In genomic region chr17:28147026-28147425, GRCh38 we compare ENCODE assay signal across 23 cellular contexts.
DNase-seq lines count a peak whose midpoint lies in the region; FAIRE-seq and TF ChIP-seq lines count a peak whose summit lies in the region.
"Had no signal": no experiment of that assay in that cellular context is flagged by ENCODE, and none has a peak within 500 bp of the region (broad histone marks: within the 10 kb centered on the region; RNA-seq: fewer than 3 reads in every experiment).

No MANE protein-coding gene starts in this region.

- no peak for TF ChIP-seq CTCF in neural cell (IDR thresholded peaks at IDR 0.05; ENCODE audit: poor library complexity, severe bottlenecking)

- H3K4me3 ChIP-seq in neural cell (ENCODE audit: low read length) = no peak overlapping the region
- H3K4me3 ChIP-seq: coronary artery, esophagus muscularis mucosa, thoracic aorta had no signal

- H3K27ac ChIP-seq in neural cell (ENCODE audit: low read length) = no peak overlapping the region
- H3K27ac ChIP-seq: coronary artery, esophagus muscularis mucosa, RWPE1, thoracic aorta had no signal

- H3K9ac ChIP-seq in neural cell (ENCODE audit: low read length) = no peak overlapping the region

- H3K4me1 Mint-ChIP-seq in activated naive CD4-positive, alpha-beta T cell treated with anti-CD3 and anti-CD28 coated beads for 36 hours (ENCODE audit: low read depth) = no peaks in the 10 kb centered on the region
- H3K4me1 Mint-ChIP-seq in activated T-helper 1 cell treated with anti-CD3 and anti-CD28 coated beads, Interleukin-12 subunit alpha, Interleukin-12 subunit beta, Interleukin-2, Interleukin-4 antibody, amounts not matched to agents 30 ng/mL and 10 ng/mL and 1 ng/mL, durations not matched to agents 14 hours and 24 hours and 36 hours (ENCODE audit: low read depth) = no peaks in the 10 kb centered on the region
- H3K4me1 Mint-ChIP-seq: activated naive CD4-positive, alpha-beta T cell treated with anti-CD3 and anti-CD28 coated beads, Interleukin-2, amount 10 ng/mL, durations not matched to agents 7 days and 5 days had no signal

- CTCF ChIA-PET in activated naive CD4-positive, alpha-beta T cell treated with anti-CD3 and anti-CD28 coated beads for 36 hours (lab: Charles Lee) = no interaction called here

- intact Hi-C loops in activated naive CD4-positive, alpha-beta T cell treated with anti-CD3 and anti-CD28 coated beads for 36 hours (cut with micrococcal nuclease) = no loop called here
- intact Hi-C loops in activated T-helper 1 cell treated with anti-CD3 and anti-CD28 coated beads, Interleukin-12 subunit alpha, Interleukin-12 subunit beta, Interleukin-2, Interleukin-4 antibody, amounts not matched to agents 30 ng/mL and 10 ng/mL and 1 ng/mL, durations not matched to agents 14 hours and 24 hours and 36 hours (cut with micrococcal nuclease) = no loop called here

- no peaks in the 10 kb centered on the region for H4K20me1 ChIP-seq in neural cell (ENCODE audit: insufficient read depth)

- DNase-seq in DMS79 treated with DMSO at 0.1 percent for 48 hours (lab: John Stamatoyannopoulos, UW) (peak; percentile 23), NCI-H2081 (lab: John Stamatoyannopoulos, UW) (peak; percentile 26 to 66), astrocyte of the hippocampus (ENCODE audit: low read depth, low spot score) (peak; percentile 49), frontal cortex (ENCODE audit: low spot score in 2 of 2) (no peak), urothelium cell line (ENCODE audit: low spot score) (no peak)
- DNase-seq in activated naive CD4-positive, alpha-beta T cell treated with anti-CD3 and anti-CD28 coated beads for 36 hours = no peak
- DNase-seq in activated T-helper 1 cell treated with anti-CD3 and anti-CD28 coated beads, Interleukin-12 subunit alpha, Interleukin-12 subunit beta, Interleukin-2, Interleukin-4 antibody, amounts not matched to agents 30 ng/mL and 10 ng/mL and 1 ng/mL, durations not matched to agents 14 hours and 24 hours and 36 hours (ENCODE audit: low spot score) = no peak
- DNase-seq: activated CD4-positive, alpha-beta T cell treated with anti-CD3 and anti-CD28 coated beads, Interleukin-2, amount 50 U/mL, for 4 hours; activated naive CD4-positive, alpha-beta T cell treated with anti-CD3 and anti-CD28 coated beads, Interleukin-2, amount 10 ng/mL, durations not matched to agents 7 days and 5 days; BE2C; GF-D8; hippocampal formation; mesendoderm; NCI-H146; NCI-H2171; NCI-H526; stimulated activated naive B cell treated with anti-CD40 and anti-IgM and Interleukin-4, amounts not matched to agents 10 μg/mL and 1 μg/mL and 100 μg/mL, for 72 hours had no signal

- H3K36me3 Mint-ChIP-seq in activated naive CD4-positive, alpha-beta T cell treated with anti-CD3 and anti-CD28 coated beads for 36 hours (ENCODE audit: low read depth) = peaks cover 3% of the 10 kb centered on the region
- H3K36me3 Mint-ChIP-seq in activated T-helper 1 cell treated with anti-CD3 and anti-CD28 coated beads, Interleukin-12 subunit alpha, Interleukin-12 subunit beta, Interleukin-2, Interleukin-4 antibody, amounts not matched to agents 30 ng/mL and 10 ng/mL and 1 ng/mL, durations not matched to agents 14 hours and 24 hours and 36 hours (ENCODE audit: low read depth) = peaks cover 2% of the 10 kb centered on the region

- FAIRE-seq in frontal cortex (lab: Jason Lieb, UNC) (no peak), urothelium cell line (lab: Jason Lieb, UNC) (no peak)

- no peaks in the 10 kb centered on the region for H3K27me3 ChIP-seq in neural cell (ENCODE audit: insufficient read depth, low read depth, low read length)
- H3K27me3 ChIP-seq: BE2C, esophagus muscularis mucosa had no signal

- no peak for TF ChIP-seq RAD21 in neural cell (conservative IDR thresholded peaks at IDR 0.05)

- H3K36me3 ChIP-seq in neural cell (ENCODE audit: insufficient read depth, low read length) = no peaks in the 10 kb centered on the region
- H3K36me3 ChIP-seq: BE2C, thoracic aorta had no signal

- no peak overlapping the region for H3K4me2 ChIP-seq in neural cell (ENCODE audit: low read length)

- no peaks in the 10 kb centered on the region for H3K27me3 Mint-ChIP-seq in activated naive CD4-positive, alpha-beta T cell treated with anti-CD3 and anti-CD28 coated beads for 36 hours (ENCODE audit: low read depth)
- H3K27me3 Mint-ChIP-seq in activated T-helper 1 cell treated with anti-CD3 and anti-CD28 coated beads, Interleukin-12 subunit alpha, Interleukin-12 subunit beta, Interleukin-2, Interleukin-4 antibody, amounts not matched to agents 30 ng/mL and 10 ng/mL and 1 ng/mL, durations not matched to agents 14 hours and 24 hours and 36 hours (ENCODE audit: insufficient read depth) = no peaks in the 10 kb centered on the region
- H3K27me3 Mint-ChIP-seq: activated naive CD4-positive, alpha-beta T cell treated with anti-CD3 and anti-CD28 coated beads, Interleukin-2, amount 10 ng/mL, durations not matched to agents 7 days and 5 days; progenitor cell of endocrine pancreas; stimulated activated naive B cell treated with anti-CD40 and anti-IgM and Interleukin-4, amounts not matched to agents 10 μg/mL and 1 μg/mL and 100 μg/mL, for 72 hours had no signal

- H3K9me3 ChIP-seq in neural cell (ENCODE audit: low read length) = no peaks in the 10 kb centered on the region
- H3K9me3 ChIP-seq: BE2C, esophagus muscularis mucosa, thoracic aorta had no signal

- H3K79me2 ChIP-seq in neural cell (replicated peaks; ENCODE audit: insufficient read depth, low read length) = no peaks in the 10 kb centered on the region

- no peak overlapping the region for H2AFZ ChIP-seq in neural cell (ENCODE audit: low read depth, low read length)

- H3K4me3 Mint-ChIP-seq in activated naive CD4-positive, alpha-beta T cell treated with anti-CD3 and anti-CD28 coated beads for 36 hours = no peak overlapping the region
- no peak overlapping the region for H3K4me3 Mint-ChIP-seq in activated T-helper 1 cell treated with anti-CD3 and anti-CD28 coated beads, Interleukin-12 subunit alpha, Interleukin-12 subunit beta, Interleukin-2, Interleukin-4 antibody, amounts not matched to agents 30 ng/mL and 10 ng/mL and 1 ng/mL, durations not matched to agents 14 hours and 24 hours and 36 hours
- H3K4me3 Mint-ChIP-seq: activated naive CD4-positive, alpha-beta T cell treated with anti-CD3 and anti-CD28 coated beads, Interleukin-2, amount 10 ng/mL, durations not matched to agents 7 days and 5 days; stimulated activated naive B cell treated with anti-CD40 and anti-IgM and Interleukin-4, amounts not matched to agents 10 μg/mL and 1 μg/mL and 100 μg/mL, for 72 hours had no signal

- no peaks in the 10 kb centered on the region for H3F3A ChIP-seq in neural cell (ENCODE audit: insufficient read depth, low read length, poor library complexity, severe bottlenecking)

- H3K27ac Mint-ChIP-seq in activated naive CD4-positive, alpha-beta T cell treated with anti-CD3 and anti-CD28 coated beads for 36 hours = no peak overlapping the region
- no peak overlapping the region for H3K27ac Mint-ChIP-seq in activated T-helper 1 cell treated with anti-CD3 and anti-CD28 coated beads, Interleukin-12 subunit alpha, Interleukin-12 subunit beta, Interleukin-2, Interleukin-4 antibody, amounts not matched to agents 30 ng/mL and 10 ng/mL and 1 ng/mL, durations not matched to agents 14 hours and 24 hours and 36 hours
- H3K27ac Mint-ChIP-seq: activated naive CD4-positive, alpha-beta T cell treated with anti-CD3 and anti-CD28 coated beads, Interleukin-2, amount 10 ng/mL, durations not matched to agents 7 days and 5 days; progenitor cell of endocrine pancreas; stimulated activated naive B cell treated with anti-CD40 and anti-IgM and Interleukin-4, amounts not matched to agents 10 μg/mL and 1 μg/mL and 100 μg/mL, for 72 hours had no signal

- H3K9me3 Mint-ChIP-seq in activated naive CD4-positive, alpha-beta T cell treated with anti-CD3 and anti-CD28 coated beads for 36 hours = no peaks in the 10 kb centered on the region
- no peaks in the 10 kb centered on the region for H3K9me3 Mint-ChIP-seq in activated T-helper 1 cell treated with anti-CD3 and anti-CD28 coated beads, Interleukin-12 subunit alpha, Interleukin-12 subunit beta, Interleukin-2, Interleukin-4 antibody, amounts not matched to agents 30 ng/mL and 10 ng/mL and 1 ng/mL, durations not matched to agents 14 hours and 24 hours and 36 hours
- H3K9me3 Mint-ChIP-seq: activated naive CD4-positive, alpha-beta T cell treated with anti-CD3 and anti-CD28 coated beads, Interleukin-2, amount 10 ng/mL, durations not matched to agents 7 days and 5 days; stimulated activated naive B cell treated with anti-CD40 and anti-IgM and Interleukin-4, amounts not matched to agents 10 μg/mL and 1 μg/mL and 100 μg/mL, for 72 hours had no signal

- no peaks in the 10 kb centered on the region for H3K9me2 ChIP-seq in neural cell (ENCODE audit: insufficient read depth, low read length)

- TF ChIP-seq EP300 in neural cell (conservative IDR thresholded peaks at IDR 0.05; ENCODE audit: poor library complexity, severe bottlenecking) = no peak

TF ChIP-seq in neural cell, 6 proteins besides CTCF, POLR2A, EP300 and RAD21:
- TF ChIP-seq POLR2AphosphoS5 (IDR thresholded peaks at IDR 0.05) (peak; percentile 42), SMC3 (conservative IDR thresholded peaks at IDR 0.05; ENCODE audit: poor library complexity) (no peak)
TF ChIP-seq in neural cell: peak in this region for 1.

Comparison
In these comparisons a context has a peak if more than half of its experiments do, and no peak if none do; other contexts are left out.
1. DNase-seq: peak in DMS79 treated with DMSO at 0.1 percent for 48 hours (single experiment), NCI-H2081 (2 of 2) and astrocyte of the hippocampus (single experiment); none in frontal cortex (0 of 2), urothelium cell line (single experiment), activated naive CD4-positive, alpha-beta T cell treated with anti-CD3 and anti-CD28 coated beads for 36 hours (single experiment) and activated T-helper 1 cell treated with anti-CD3 and anti-CD28 coated beads, Interleukin-12 subunit alpha, Interleukin-12 subunit beta, Interleukin-2, Interleukin-4 antibody, amounts not matched to agents 30 ng/mL and 10 ng/mL and 1 ng/mL, durations not matched to agents 14 hours and 24 hours and 36 hours (single experiment).